ENCODE assay signal across 9 cellular contexts in genomic region chr1:76868154-76868882, GRCh38. TPM values are rescaled to one million over a fixed set of nuclear protein-coding genes. Genes with fewer than 3 reads are reported as not detected.
DNase-seq lines count a peak whose midpoint lies in the region; ATAC-seq and TF ChIP-seq lines count a peak whose summit lies in the region.
"Had no signal": no experiment of that assay in that cellular context is flagged by ENCODE, and none has a peak within 500 bp of the region (broad histone marks: within the 10 kb centered on the region; RNA-seq: fewer than 3 reads in every experiment).

No MANE protein-coding gene starts in this region.

- no peaks in the 10 kb centered on the region for H3K27me3 ChIP-seq in mucosa of rectum (ENCODE audit: control insufficient read depth in 2 of 2, insufficient read depth in 2 of 2, low read length in 2 of 2)

- H3K4me1 Mint-ChIP-seq in T-helper 17 cell (peaks cover 6% of the 10 kb centered on the region), endothelial cell (ENCODE audit: unreplicated experiment) (no peaks in the 10 kb centered on the region)

- H3K27ac ChIP-seq in mucosa of rectum (ENCODE audit: low read depth in 2 of 2, low read length in 2 of 2) (no peak overlapping the region), urinary bladder (ENCODE audit: low read depth) (no peak overlapping the region)
- H3K27ac ChIP-seq: SJSA1 had no signal

- DNase-seq in GM10248 (ENCODE audit: extremely low spot score): peak; percentile 63
- no peak for DNase-seq in T-helper 17 cell
- DNase-seq in endothelial cell (ENCODE audit: low spot score): peak; percentile 47
- no peak for DNase-seq in lower leg skin (ENCODE audit: low spot score in 2 of 2)
- no peak for DNase-seq in NCI-H345 treated with DMSO at 0.1 percent for 48 hours (lab: John Stamatoyannopoulos, UW; ENCODE audit: unreplicated experiment)

- CTCF ChIA-PET in GM10248 (lab: Yijun Ruan, JAX): no interaction called here

- H3K36me3 Mint-ChIP-seq in T-helper 17 cell (ENCODE audit: low read depth) (no peaks in the 10 kb centered on the region), endothelial cell (ENCODE audit: low read depth, unreplicated experiment) (no peaks in the 10 kb centered on the region)

- H3K27ac Mint-ChIP-seq in T-helper 17 cell (no peak overlapping the region), endothelial cell (ENCODE audit: unreplicated experiment) (no peak overlapping the region)

- H3K36me3 ChIP-seq in mucosa of rectum (ENCODE audit: control insufficient read depth in 2 of 2, insufficient read depth in 2 of 2, low read length in 2 of 2): no peaks in the 10 kb centered on the region
- H3K36me3 ChIP-seq in urinary bladder (ENCODE audit: insufficient read depth): no peaks in the 10 kb centered on the region
- H3K36me3 ChIP-seq: SJSA1 had no signal

- intact Hi-C loops in lower leg skin (cut with DNase I; ENCODE audit: low total_unique reads): no loop called here

- WGBS in urinary bladder: under 1% methylated on average over 65 of the region's 65 CpGs
- 1 to 3% methylated on average over 37 to 44 of the region's 65 CpGs for WGBS in lower leg skin, 2 donors

- H3K9me3 ChIP-seq in T-helper 17 cell (ENCODE audit: control insufficient read depth, low read length, poor library complexity, severe bottlenecking): no peaks in the 10 kb centered on the region
- H3K9me3 ChIP-seq in mucosa of rectum (ENCODE audit: control insufficient read depth in 2 of 2, low read length in 2 of 2): no peaks in the 10 kb centered on the region
- H3K9me3 ChIP-seq: SJSA1 had no signal

- peak overlapping the region; percentile 53 to 58 for H3K4me3 ChIP-seq in mucosa of rectum (ENCODE audit: low read length in 2 of 2)
- peak overlapping the region; percentile 45 for H3K4me3 ChIP-seq in urinary bladder (ENCODE audit: low read depth, low read length)
- no peak overlapping the region for H3K4me3 ChIP-seq in lower leg skin (ENCODE audit: low read depth, poor library complexity, severe bottlenecking)

- no peak overlapping the region for H3K9ac ChIP-seq in mucosa of rectum (ENCODE audit: low read depth in 1 of 2, low read length in 2 of 2)

- peak; percentile 53 for ATAC-seq in HG02852 (IDR thresholded peaks at IDR 0.05; ENCODE audit: unreplicated experiment)
- peak; percentile 49 for ATAC-seq in T-helper 17 cell

- H3K4me1 ChIP-seq in mucosa of rectum (ENCODE audit: control insufficient read depth in 2 of 2, insufficient read depth in 2 of 2, low read length in 2 of 2): no peaks in the 10 kb centered on the region
- no peaks in the 10 kb centered on the region for H3K4me1 ChIP-seq in urinary bladder (ENCODE audit: insufficient read depth)

- TF ChIP-seq POLR2A in lower leg skin (IDR thresholded peaks at IDR 0.05): no peak

- H3K4me3 Mint-ChIP-seq in T-helper 17 cell: peak overlapping the region; percentile 80
- peak overlapping the region; percentile 91 for H3K4me3 Mint-ChIP-seq in endothelial cell (ENCODE audit: unreplicated experiment)

- peak; percentile 28 for TF ChIP-seq CTCF in GM10248 (IDR thresholded peaks at IDR 0.05; ENCODE audit: control extremely low read depth, extremely low read depth, low read depth, missing control alignments)
- TF ChIP-seq CTCF in endothelial cell (IDR thresholded peaks at IDR 0.05; ENCODE audit: unreplicated experiment): no peak
- TF ChIP-seq CTCF in lower leg skin (IDR thresholded peaks at IDR 0.05): no peak

- POLR2A ChIA-PET in GM10248 (lab: Yijun Ruan, JAX): no interaction called here

- peaks cover 66% of the 10 kb centered on the region for H3K27me3 Mint-ChIP-seq in T-helper 17 cell
- H3K27me3 Mint-ChIP-seq in endothelial cell (ENCODE audit: unreplicated experiment): peaks cover 3% of the 10 kb centered on the region

- H3K9me3 Mint-ChIP-seq in endothelial cell (ENCODE audit: unreplicated experiment): no peaks in the 10 kb centered on the region

RNA-seq across cellular contexts. Expression of gene ST6GALNAC5, which starts 1.0 kb away (rescaled TPM):
- total RNA-seq in T-helper 17 cell (not detected), endothelial cell (ENCODE audit: unreplicated experiment) (0.87 TPM), urinary bladder (42.5 TPM), lower leg skin (1 to 10 TPM; 1.2 to 4.7 (median 3.5) TPM)
- polyA plus RNA-seq in urinary bladder: 10.9 TPM
- total RNA-seq: SJSA1 had no signal

Comparison
In these comparisons a context has a peak if more than half of its experiments do, and no peak if none do; other contexts are left out.
1. DNase-seq: peak in GM10248 (single experiment) and endothelial cell (single experiment); none in T-helper 17 cell (0 of 3), lower leg skin (0 of 2) and NCI-H345 treated with DMSO at 0.1 percent for 48 hours (single experiment).